1 cellular context compared by ENCODE assay signal in genomic region chr2:118815731-118816130, GRCh38.
TF ChIP-seq lines count a peak whose summit lies in the region.

No MANE protein-coding gene starts in this region.

TF ChIP-seq in H1, 55 proteins besides CTCF, POLR2A, EP300 and RAD21 (continued from another document):
- TF ChIP-seq KDM1A (IDR thresholded peaks at IDR 0.05; ENCODE audit: borderline replicate concordance, low read length) (no peak), JUN (IDR thresholded peaks at IDR 0.05; ENCODE audit: low read depth, low read length) (no peak), TAF1 (IDR thresholded peaks at IDR 0.05; ENCODE audit: low read depth, low read length) (no peak), SRF (IDR thresholded peaks at IDR 0.05; ENCODE audit: low read depth, low read length) (no peak), CTBP2 (IDR thresholded peaks at IDR 0.05; ENCODE audit: borderline replicate concordance, insufficient read depth, insufficient read length, low read length) (no peak)
